Comparison of ENCODE assay signal across 1 cellular context in the genomic region with DNA sequence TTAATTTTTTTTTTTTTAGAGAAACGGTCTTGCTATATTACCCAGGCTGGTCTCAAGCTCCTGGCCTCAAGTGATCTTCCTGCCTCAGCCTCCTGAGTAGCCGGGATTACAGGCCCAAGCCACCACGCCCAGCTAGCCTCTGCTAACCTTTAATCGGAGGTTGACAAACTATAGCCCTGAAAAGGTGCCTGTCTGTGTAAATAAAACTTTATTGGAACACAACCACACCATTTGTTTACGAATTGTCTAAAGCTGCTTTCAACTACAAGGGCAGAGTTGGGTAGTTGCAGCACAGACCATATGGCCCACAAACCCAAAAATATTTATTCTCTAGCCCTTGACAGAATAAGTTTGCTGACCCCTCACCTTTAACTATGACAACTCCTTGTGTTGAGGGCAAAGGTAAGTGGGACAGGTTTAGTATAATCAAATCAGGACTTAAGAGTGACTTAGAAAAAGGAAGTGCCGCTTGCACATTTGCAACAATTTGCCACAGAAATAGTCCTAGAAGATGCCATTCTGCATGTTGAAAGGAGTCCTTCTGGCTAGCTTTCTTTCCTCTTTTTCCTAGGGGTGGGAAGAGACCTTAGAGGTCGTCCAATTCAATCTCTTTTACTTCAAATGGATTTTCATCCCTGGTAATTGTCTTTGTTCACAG.
A peak's percentile ranks its signal among the peaks of the same experiment; 100 is the strongest.
TF ChIP-seq lines count a peak whose summit lies in the region.

No MANE protein-coding gene starts in this region.

TF ChIP-seq in GM12878, 131 proteins besides CTCF, POLR2A, EP300 and RAD21:
- TF ChIP-seq, protein P1, sequence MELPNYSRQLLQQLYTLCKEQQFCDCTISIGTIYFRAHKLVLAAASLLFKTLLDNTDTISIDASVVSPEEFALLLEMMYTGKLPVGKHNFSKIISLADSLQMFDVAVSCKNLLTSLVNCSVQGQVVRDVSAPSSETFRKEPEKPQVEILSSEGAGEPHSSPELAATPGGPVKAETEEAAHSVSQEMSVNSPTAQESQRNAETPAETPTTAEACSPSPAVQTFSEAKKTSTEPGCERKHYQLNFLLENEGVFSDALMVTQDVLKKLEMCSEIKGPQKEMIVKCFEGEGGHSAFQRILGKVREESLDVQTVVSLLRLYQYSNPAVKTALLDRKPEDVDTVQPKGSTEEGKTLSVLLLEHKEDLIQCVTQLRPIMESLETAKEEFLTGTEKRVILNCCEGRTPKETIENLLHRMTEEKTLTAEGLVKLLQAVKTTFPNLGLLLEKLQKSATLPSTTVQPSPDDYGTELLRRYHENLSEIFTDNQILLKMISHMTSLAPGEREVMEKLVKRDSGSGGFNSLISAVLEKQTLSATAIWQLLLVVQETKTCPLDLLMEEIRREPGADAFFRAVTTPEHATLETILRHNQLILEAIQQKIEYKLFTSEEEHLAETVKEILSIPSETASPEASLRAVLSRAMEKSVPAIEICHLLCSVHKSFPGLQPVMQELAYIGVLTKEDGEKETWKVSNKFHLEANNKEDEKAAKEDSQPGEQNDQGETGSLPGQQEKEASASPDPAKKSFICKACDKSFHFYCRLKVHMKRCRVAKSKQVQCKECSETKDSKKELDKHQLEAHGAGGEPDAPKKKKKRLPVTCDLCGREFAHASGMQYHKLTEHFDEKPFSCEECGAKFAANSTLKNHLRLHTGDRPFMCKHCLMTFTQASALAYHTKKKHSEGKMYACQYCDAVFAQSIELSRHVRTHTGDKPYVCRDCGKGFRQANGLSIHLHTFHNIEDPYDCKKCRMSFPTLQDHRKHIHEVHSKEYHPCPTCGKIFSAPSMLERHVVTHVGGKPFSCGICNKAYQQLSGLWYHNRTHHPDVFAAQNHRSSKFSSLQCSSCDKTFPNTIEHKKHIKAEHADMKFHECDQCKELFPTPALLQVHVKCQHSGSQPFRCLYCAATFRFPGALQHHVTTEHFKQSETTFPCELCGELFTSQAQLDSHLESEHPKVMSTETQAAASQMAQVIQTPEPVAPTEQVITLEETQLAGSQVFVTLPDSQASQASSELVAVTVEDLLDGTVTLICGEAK (IDR thresholded peaks at IDR 0.05; ENCODE audit: borderline replicate concordance) = peak; percentile 76
- TF ChIP-seq SPI1 (IDR thresholded peaks at IDR 0.05; ENCODE audit: borderline replicate concordance, insufficient read depth, low read depth, low read length) (peak; percentile 30; the same call in 1 of the 2 replicates), NR2C1 (IDR thresholded peaks at IDR 0.05) (0 out of 2 replicates have a peak, but pooled peaks have one; percentile 12), SP1 (IDR thresholded peaks at IDR 0.05; ENCODE audit: low read depth, low read length) (no peak)
